ENCODE assay signal across 9 cellular contexts in the genomic region with DNA sequence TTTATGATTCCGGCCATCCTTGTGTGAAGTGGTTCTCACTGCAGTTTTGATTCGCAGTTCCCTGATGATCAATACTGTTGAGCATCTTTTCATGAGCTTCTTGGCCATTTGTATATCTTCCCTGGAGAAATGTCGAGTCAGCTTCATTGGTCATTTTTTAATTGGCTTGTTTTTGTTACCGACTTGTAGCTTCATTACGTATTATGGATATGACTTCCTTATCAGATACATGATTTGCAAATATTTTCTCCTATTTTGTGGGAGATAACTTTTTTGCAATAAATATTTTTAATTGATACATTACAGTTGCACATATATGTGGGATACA.
"Had no signal": no experiment of that assay in that cellular context is flagged by ENCODE, and none has a peak within 500 bp of the region (broad histone marks: within the 10 kb centered on the region; RNA-seq: fewer than 3 reads in every experiment).

No MANE protein-coding gene starts in this region.

- H3K36me3 ChIP-seq: HAP-1 had no signal

- H3K36me3 Mint-ChIP-seq: IgD-negative memory B cell had no signal

- ATAC-seq: HCT116 had no signal

- H3K9me3 ChIP-seq: HAP-1 had no signal

- H3K4me3 ChIP-seq: GM23248, HAP-1 had no signal

- H3K4me3 Mint-ChIP-seq: HFFc6, IgD-negative memory B cell had no signal

- H3K27ac Mint-ChIP-seq: HFFc6, IgD-negative memory B cell had no signal

- H3K4me1 ChIP-seq: HAP-1 had no signal

- DNase-seq: GM23248, GOT3, H7, HFFc6, KG1 had no signal

- H3K27ac ChIP-seq: GM23248, HL-60 had no signal
